ENCODE assay signal across 2 cellular contexts in genomic region chr1:225449261-225449660, GRCh38.
TF ChIP-seq lines count a peak whose summit lies in the region.

No MANE protein-coding gene starts in this region.

TF ChIP-seq in A549, 52 proteins besides CTCF, POLR2A, EP300 and RAD21:
- TF ChIP-seq FOSL2 (IDR thresholded peaks at IDR 0.05): peak; percentile 27; the same call in 1 of the 2 replicates
- TF ChIP-seq FOSL2 (CRISPR knock-in tag; IDR thresholded peaks at IDR 0.05): peak; percentile 70
- peak; percentile 43; the same call in 1 of the 2 replicates for TF ChIP-seq JUNB (IDR thresholded peaks at IDR 0.05)
- no peak for TF ChIP-seq EHMT2 (IDR thresholded peaks at IDR 0.05; ENCODE audit: low read depth)
- no peak for TF ChIP-seq KDM1A (IDR thresholded peaks at IDR 0.05; ENCODE audit: low read depth)
TF ChIP-seq in A549: peak in this region for 2.

TF ChIP-seq in HCT116, 20 proteins besides CTCF, POLR2A, EP300 and RAD21:
- no peak for TF ChIP-seq TCF7L2 (IDR thresholded peaks at IDR 0.05; ENCODE audit: borderline replicate concordance, extremely low read depth, insufficient read depth, insufficient read length)
- TF ChIP-seq ELF1 (IDR thresholded peaks at IDR 0.05; ENCODE audit: borderline replicate concordance, low read depth): no peak
- TF ChIP-seq EZH2phosphoT487 (IDR thresholded peaks at IDR 0.05; ENCODE audit: borderline replicate concordance): no peak
- TF ChIP-seq SRF (IDR thresholded peaks at IDR 0.05; ENCODE audit: low read depth): no peak
- no peak for TF ChIP-seq EGR1 (IDR thresholded peaks at IDR 0.05; ENCODE audit: low read depth)
- 0 out of 2 replicates have a peak, but pooled peaks have one; percentile 29 for TF ChIP-seq POLR2AphosphoS5 (IDR thresholded peaks at IDR 0.05; ENCODE audit: low read depth, low read length)
- TF ChIP-seq CEBPB (IDR thresholded peaks at IDR 0.05; ENCODE audit: low read depth): no peak
- TF ChIP-seq REST (IDR thresholded peaks at IDR 0.05; ENCODE audit: low read depth): no peak
- TF ChIP-seq ZBTB33 (IDR thresholded peaks at IDR 0.05; ENCODE audit: extremely low read depth, insufficient replicate concordance, low read length): no peak
- TF ChIP-seq ZNF274 (IDR thresholded peaks at IDR 0.05; ENCODE audit: low read depth, low read length): no peak
- TF ChIP-seq JUND (IDR thresholded peaks at IDR 0.05): peak; percentile 76
- TF ChIP-seq FOSL1 (IDR thresholded peaks at IDR 0.05; ENCODE audit: low read depth): peak; percentile 74
- no peak; the same call in none of the 2 replicates for TF ChIP-seq CBX3 (IDR thresholded peaks at IDR 0.05; ENCODE audit: low read depth)
- TF ChIP-seq YY1 (IDR thresholded peaks at IDR 0.05; ENCODE audit: extremely low read depth, insufficient replicate concordance, low read depth, low read length): peak; percentile 15
- TF ChIP-seq ZFX (IDR thresholded peaks at IDR 0.05): no peak
- no peak; the same call in none of the 2 replicates for TF ChIP-seq MAX (IDR thresholded peaks at IDR 0.05)
- TF ChIP-seq ATF3 (IDR thresholded peaks at IDR 0.05): no peak
- TF ChIP-seq EZH2 (IDR thresholded peaks at IDR 0.05): no peak
- TF ChIP-seq SP1 (IDR thresholded peaks at IDR 0.05; ENCODE audit: low read depth): peak; percentile 45
- TF ChIP-seq SIN3A (IDR thresholded peaks at IDR 0.05; ENCODE audit: low read depth): no peak
TF ChIP-seq in HCT116: peak in this region for 5.
